ENCODE assay signal across 26 cellular contexts in genomic region chr16:83312015-83312734, GRCh38.
"Had no signal": no experiment of that assay in that cellular context is flagged by ENCODE, and none has a peak within 500 bp of the region (broad histone marks: within the 10 kb centered on the region; RNA-seq: fewer than 3 reads in every experiment).

No MANE protein-coding gene starts in this region.

- H3K4me3 ChIP-seq: adrenal gland, colonic mucosa, dorsolateral prefrontal cortex, esophagus muscularis mucosa, pancreas, skin epidermis, stomach, suprapubic skin, tibial nerve had no signal

- H3K4me3 Mint-ChIP-seq: activated CD4-positive, alpha-beta T cell treated with anti-CD3 and anti-CD28 coated beads for 36 hours; activated naive CD8-positive, alpha-beta T cell; activated T-cell treated with anti-CD3 and anti-CD28 coated beads, Interleukin-2, amount 50 U/mL, for 4 hours; effector memory CD8-positive, alpha-beta T cell; memory B cell; nephron progenitor cell; stimulated activated memory B cell treated with anti-CD40 and anti-IgM and Interleukin-4, amounts not matched to agents 10 μg/mL and 1 μg/mL and 100 μg/mL, for 72 hours had no signal

- H3K4me1 Mint-ChIP-seq: activated CD4-positive, alpha-beta T cell treated with anti-CD3 and anti-CD28 coated beads for 36 hours; memory B cell; stimulated activated memory B cell treated with anti-CD40 and anti-IgM and Interleukin-4, amounts not matched to agents 10 μg/mL and 1 μg/mL and 100 μg/mL, for 72 hours had no signal

- DNase-seq: activated CD4-positive, alpha-beta T cell treated with anti-CD3 and anti-CD28 coated beads for 36 hours; activated CD4-positive, alpha-beta T cell treated with anti-CD3 and anti-CD28 coated beads, Interleukin-2, amount 50 U/mL, for 48 hours; activated CD8-positive, alpha-beta memory T cell treated with anti-CD3 and anti-CD28 coated beads, Interleukin-2, amount 50 U/mL, for 48 hours; activated naive CD4-positive, alpha-beta T cell; activated T-cell treated with anti-CD3 and anti-CD28 coated beads, Interleukin-2, amount 50 U/mL, for 4 hours; adrenal gland; central memory CD4-positive, alpha-beta T cell; colonic mucosa; effector memory CD8-positive, alpha-beta T cell; islet precursor cell; left cardiac atrium; nephron progenitor cell; pancreas; right cardiac atrium; stimulated activated CD4-positive, alpha-beta T cell treated with anti-CD3 and anti-CD28 coated beads, Interleukin-2, amount 100 ng/mL, for 24 hours; stomach; T-helper 9 cell had no signal

- H3K36me3 Mint-ChIP-seq: activated naive CD8-positive, alpha-beta T cell; memory B cell; stimulated activated memory B cell treated with anti-CD40 and anti-IgM and Interleukin-4, amounts not matched to agents 10 μg/mL and 1 μg/mL and 100 μg/mL, for 72 hours had no signal

- ATAC-seq: activated CD4-positive, alpha-beta T cell treated with anti-CD3 and anti-CD28 coated beads for 36 hours; activated T-cell treated with anti-CD3 and anti-CD28 coated beads, Interleukin-2, amount 50 U/mL, for 4 hours; effector memory CD8-positive, alpha-beta T cell; left cardiac atrium; pancreas; right cardiac atrium; stimulated activated memory B cell treated with anti-CD40 and anti-IgM and Interleukin-4, amounts not matched to agents 10 μg/mL and 1 μg/mL and 100 μg/mL, for 72 hours had no signal

- H3K9me3 Mint-ChIP-seq: activated T-cell treated with anti-CD3 and anti-CD28 coated beads, Interleukin-2, amount 50 U/mL, for 4 hours; activated T-helper 2 cell treated with anti-CD3 and anti-CD28 coated beads, Interferon-gamma antibody, Interleukin-2, Interleukin-4, amounts not matched to agents 10 μg/mL and 5 μg/mL and 100 μg/mL, durations not matched to agents 14 hours and 24 hours and 36 hours; effector memory CD8-positive, alpha-beta T cell; memory B cell; nephron progenitor cell; stimulated activated memory B cell treated with anti-CD40 and anti-IgM and Interleukin-4, amounts not matched to agents 10 μg/mL and 1 μg/mL and 100 μg/mL, for 72 hours had no signal

- H3K27me3 Mint-ChIP-seq: stimulated activated memory B cell treated with anti-CD40 and anti-IgM and Interleukin-4, amounts not matched to agents 10 μg/mL and 1 μg/mL and 100 μg/mL, for 72 hours had no signal

- H3K27ac Mint-ChIP-seq: activated CD4-positive, alpha-beta T cell treated with anti-CD3 and anti-CD28 coated beads for 36 hours; activated naive CD8-positive, alpha-beta T cell; activated T-helper 2 cell treated with anti-CD3 and anti-CD28 coated beads, Interferon-gamma antibody, Interleukin-2, Interleukin-4, amounts not matched to agents 10 μg/mL and 5 μg/mL and 100 μg/mL, durations not matched to agents 14 hours and 24 hours and 36 hours; effector memory CD8-positive, alpha-beta T cell; memory B cell; nephron progenitor cell; stimulated activated memory B cell treated with anti-CD40 and anti-IgM and Interleukin-4, amounts not matched to agents 10 μg/mL and 1 μg/mL and 100 μg/mL, for 72 hours had no signal
